9 cellular contexts compared by ENCODE assay signal in the genomic region with DNA sequence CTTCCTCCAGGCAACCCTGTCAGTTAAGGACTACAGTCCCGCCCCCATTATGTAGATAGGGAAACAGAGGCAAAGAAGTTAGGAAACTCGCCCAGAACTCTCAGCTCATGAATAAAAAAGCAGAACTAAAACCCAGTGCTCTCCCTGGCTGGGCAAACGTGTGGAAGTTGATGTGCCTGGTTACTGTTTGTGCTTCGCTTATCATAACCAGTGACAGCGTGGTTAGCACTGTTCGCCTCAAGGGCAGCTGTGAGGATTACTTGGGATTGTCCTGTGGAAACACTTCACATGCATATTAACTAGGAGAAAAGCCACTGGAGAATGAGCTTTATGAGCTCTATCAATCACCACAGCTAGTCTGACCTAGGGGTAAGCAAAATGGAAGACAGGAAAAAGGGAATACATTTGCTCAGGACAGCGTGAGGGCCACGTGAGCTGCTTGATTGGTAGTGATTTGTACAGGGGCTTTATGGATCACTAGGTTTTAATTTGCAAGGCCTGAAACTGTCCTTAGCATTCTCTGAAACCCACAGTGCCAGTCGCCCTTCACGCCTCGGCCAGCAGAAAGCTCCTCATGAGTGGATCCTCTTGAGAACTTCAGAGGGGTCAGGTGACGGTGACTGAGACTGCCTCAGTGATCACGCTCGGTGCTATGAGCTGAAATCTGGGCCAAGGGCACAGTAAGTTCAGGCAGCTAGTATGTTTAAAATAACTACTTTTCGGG. TPM values are rescaled to one million over a fixed set of nuclear protein-coding genes. Genes with fewer than 3 reads are reported as not detected.
DNase-seq lines count a peak whose midpoint lies in the region; TF ChIP-seq lines count a peak whose summit lies in the region.
"Had no signal": no experiment of that assay in that cellular context is flagged by ENCODE, and none has a peak within 500 bp of the region (broad histone marks: within the 10 kb centered on the region; RNA-seq: fewer than 3 reads in every experiment).

No MANE protein-coding gene starts in this region.

- TF ChIP-seq CTCF in HL-60 (IDR thresholded peaks at IDR 0.05; ENCODE audit: insufficient read depth, low read length): no peak
- no peak for TF ChIP-seq CTCF in left ventricle myocardium inferior (IDR thresholded peaks at IDR 0.05; ENCODE audit: borderline replicate concordance)
- TF ChIP-seq CTCF in spleen (IDR thresholded peaks at IDR 0.05 in 8 of 11, conservative IDR thresholded peaks at IDR 0.05 in 3 of 11): no peak

- TF ChIP-seq POLR2A in spleen (IDR thresholded peaks at IDR 0.05): no peak

- H3K27ac ChIP-seq in HL-60 (replicated peaks): peak overlapping the region; percentile 80
- peak overlapping the region; percentile 38 for H3K27ac ChIP-seq in SJCRH30
- peak overlapping the region; percentile 68 for H3K27ac ChIP-seq in left ventricle myocardium inferior (replicated peaks)
- peak overlapping the region in 5 of 8 donors; percentile 20 to 74 (median 42) for H3K27ac ChIP-seq in spleen

- WGBS in spleen, 5 donors: 66 to 79% (median 67%) methylated on average over 15 of the region's 15 CpGs

- H3K4me1 ChIP-seq in SJCRH30 (peaks cover 22% of the 10 kb centered on the region), left ventricle myocardium inferior (peaks cover 50% of the 10 kb centered on the region), spleen (peaks cover 0 to 35% (median 12%) of the 10 kb centered on the region in 6 donors)

- peak in 1 of 2 experiments; percentile 61 for DNase-seq in HL-60 (ENCODE audit: low read depth in 1 of 2, low spot score in 1 of 2)
- DNase-seq in SJCRH30: peak; percentile 57 to 76
- DNase-seq in left ventricle myocardium inferior: no peak
- DNase-seq in spleen: no peak
- DNase-seq in stimulated activated naive CD4-positive, alpha-beta T cell treated with Interleukin-2 at 50 U/mL for 16 hours (lab: John Stamatoyannopoulos, UW): no peak
- DNase-seq in middle frontal gyrus (ENCODE audit: extremely low spot score, low spot score): no peak
- no peak for DNase-seq in T-helper 1 cell
- DNase-seq: activated naive CD4-positive, alpha-beta T cell treated with anti-CD3 and anti-CD28 coated beads, Interleukin-2, amount 50 U/mL, for 16 hours; GOT3 had no signal

- intact Hi-C loops in left ventricle myocardium inferior (cut with micrococcal nuclease) (no loop called here), spleen (cut with DNase I; ENCODE audit: low total_unique reads) (no loop called here)

- H3K4me3 ChIP-seq in HL-60 (replicated peaks; ENCODE audit: insufficient read depth, low read length): no peak overlapping the region
- no peak overlapping the region for H3K4me3 ChIP-seq in SJCRH30
- H3K4me3 ChIP-seq in left ventricle myocardium inferior: no peak overlapping the region
- H3K4me3 ChIP-seq in spleen: no peak overlapping the region

- H3K9me3 ChIP-seq in SJCRH30 (replicated peaks) (no peaks in the 10 kb centered on the region), left ventricle myocardium inferior (replicated peaks) (no peaks in the 10 kb centered on the region), spleen (no peaks in the 10 kb centered on the region)

- H3K27me3 ChIP-seq in HL-60 (ENCODE audit: insufficient read depth, poor library complexity, severe bottlenecking) (no peaks in the 10 kb centered on the region), SJCRH30 (no peaks in the 10 kb centered on the region), left ventricle myocardium inferior (ENCODE audit: low read depth) (no peaks in the 10 kb centered on the region), spleen (replicated peaks in 1 of 7) (no peaks in the 10 kb centered on the region)

- H3K36me3 ChIP-seq in SJCRH30 (peaks cover 4% of the 10 kb centered on the region; the same call in 1 of the 2 replicates), left ventricle myocardium inferior (peaks cover 41% of the 10 kb centered on the region), spleen (peaks cover 7 to 80% (median 35%) of the 10 kb centered on the region in 6 donors)

RNA-seq across cellular contexts. Expression of a gene that starts 19.9 kb away (rescaled TPM):
- total RNA-seq in SJCRH30 (2014; rRNA removed; shearing (Covaris generic)): 3.0 and 3.2 TPM in 2 replicates
- total RNA-seq in left ventricle myocardium inferior (6.7 TPM), spleen (10 to 100 TPM in 6 of 7 donors, 1 to 10 TPM in 1; 7.5 to 24.7 (median 16.3) TPM)
- 10 to 100 TPM in 2 of 3 donors, 1 to 10 TPM in 1; 9.7 to 14.7 (median 11.0) TPM for polyA plus RNA-seq in spleen

RNA-seq across cellular contexts. Expression of a gene that starts 20.1 kb away (rescaled TPM):
- 13.2 and 17.4 TPM in 2 replicates for total RNA-seq in SJCRH30 (2014; rRNA removed; shearing (Covaris generic))
- total RNA-seq in left ventricle myocardium inferior: 29.9 TPM
- total RNA-seq in spleen: 100 to 1,000 TPM in 6 of 7 donors, 10 to 100 TPM in 1; 70.1 to 153 (median 111) TPM
- polyA plus RNA-seq in spleen: 10 to 100 TPM in 1 of 3 donors, 1 to 10 TPM in 2; 5.3 to 12.7 (median 5.5) TPM

Comparison
In these comparisons a context has a peak if more than half of its experiments do, and no peak if none do; other contexts are left out.
1. DNase-seq: peak in SJCRH30 (2 of 2); none in left ventricle myocardium inferior (single experiment), spleen (single experiment), stimulated activated naive CD4-positive, alpha-beta T cell treated with Interleukin-2 at 50 U/mL for 16 hours (single experiment), middle frontal gyrus (single experiment) and T-helper 1 cell (0 of 5).
2. Peak in every context shown above with its lines, with median percentiles within 50 percentile points of each other: H3K27ac ChIP-seq.